Comparison of ENCODE assay signal across 1 cellular context in the genomic region with DNA sequence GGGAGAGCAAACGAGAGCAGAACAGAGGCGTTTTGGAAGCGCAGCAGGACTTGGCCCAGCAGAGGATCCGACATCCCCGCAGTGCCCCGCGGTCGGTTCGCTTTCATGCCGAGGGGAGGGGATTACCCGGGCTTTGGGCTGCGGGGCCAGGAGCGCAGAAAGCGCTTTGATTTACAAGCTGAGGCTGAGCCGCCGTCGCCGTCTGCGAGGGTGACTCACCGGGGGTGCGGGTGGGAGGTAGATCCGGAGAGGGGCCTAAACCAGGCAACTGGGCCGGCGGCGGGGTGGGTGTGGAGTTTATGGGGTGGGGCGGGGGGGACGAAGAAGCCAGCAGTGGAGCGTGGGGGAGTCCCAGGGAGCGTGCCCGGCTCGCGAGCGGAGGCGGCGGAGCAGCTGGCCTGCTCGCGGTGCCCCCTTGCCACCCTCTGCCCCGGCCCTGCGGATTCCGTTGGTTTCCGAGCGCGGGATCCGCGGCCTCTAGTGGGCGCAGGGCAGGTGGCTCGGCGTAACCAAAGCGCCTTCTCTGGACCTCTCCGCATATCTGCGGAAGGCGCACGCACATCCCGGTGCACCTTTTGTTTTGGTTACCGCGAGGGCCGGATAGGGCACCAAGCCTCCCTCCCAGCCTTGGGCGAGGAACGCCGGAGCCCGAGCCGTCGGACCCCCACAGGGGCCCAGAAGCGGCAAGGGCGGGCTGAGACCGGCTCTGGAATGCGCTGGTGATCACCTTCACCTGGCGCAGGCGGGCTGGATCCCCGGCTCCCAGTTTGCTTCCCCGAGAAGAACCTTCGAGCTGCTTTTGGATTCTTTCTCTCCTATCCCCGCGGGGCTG.
A peak's percentile ranks its signal among the peaks of the same experiment; 100 is the strongest.
TF ChIP-seq lines count a peak whose summit lies in the region.

No MANE protein-coding gene starts in this region.

TF ChIP-seq in HepG2, 621 proteins besides CTCF, POLR2A, EP300 and RAD21 (continued from another document and continues in another):
- peak; percentile 7 for TF ChIP-seq TBX2 (CRISPR knock-in tag; IDR thresholded peaks at IDR 0.05; ENCODE audit: borderline replicate concordance)
- TF ChIP-seq, protein P1, sequence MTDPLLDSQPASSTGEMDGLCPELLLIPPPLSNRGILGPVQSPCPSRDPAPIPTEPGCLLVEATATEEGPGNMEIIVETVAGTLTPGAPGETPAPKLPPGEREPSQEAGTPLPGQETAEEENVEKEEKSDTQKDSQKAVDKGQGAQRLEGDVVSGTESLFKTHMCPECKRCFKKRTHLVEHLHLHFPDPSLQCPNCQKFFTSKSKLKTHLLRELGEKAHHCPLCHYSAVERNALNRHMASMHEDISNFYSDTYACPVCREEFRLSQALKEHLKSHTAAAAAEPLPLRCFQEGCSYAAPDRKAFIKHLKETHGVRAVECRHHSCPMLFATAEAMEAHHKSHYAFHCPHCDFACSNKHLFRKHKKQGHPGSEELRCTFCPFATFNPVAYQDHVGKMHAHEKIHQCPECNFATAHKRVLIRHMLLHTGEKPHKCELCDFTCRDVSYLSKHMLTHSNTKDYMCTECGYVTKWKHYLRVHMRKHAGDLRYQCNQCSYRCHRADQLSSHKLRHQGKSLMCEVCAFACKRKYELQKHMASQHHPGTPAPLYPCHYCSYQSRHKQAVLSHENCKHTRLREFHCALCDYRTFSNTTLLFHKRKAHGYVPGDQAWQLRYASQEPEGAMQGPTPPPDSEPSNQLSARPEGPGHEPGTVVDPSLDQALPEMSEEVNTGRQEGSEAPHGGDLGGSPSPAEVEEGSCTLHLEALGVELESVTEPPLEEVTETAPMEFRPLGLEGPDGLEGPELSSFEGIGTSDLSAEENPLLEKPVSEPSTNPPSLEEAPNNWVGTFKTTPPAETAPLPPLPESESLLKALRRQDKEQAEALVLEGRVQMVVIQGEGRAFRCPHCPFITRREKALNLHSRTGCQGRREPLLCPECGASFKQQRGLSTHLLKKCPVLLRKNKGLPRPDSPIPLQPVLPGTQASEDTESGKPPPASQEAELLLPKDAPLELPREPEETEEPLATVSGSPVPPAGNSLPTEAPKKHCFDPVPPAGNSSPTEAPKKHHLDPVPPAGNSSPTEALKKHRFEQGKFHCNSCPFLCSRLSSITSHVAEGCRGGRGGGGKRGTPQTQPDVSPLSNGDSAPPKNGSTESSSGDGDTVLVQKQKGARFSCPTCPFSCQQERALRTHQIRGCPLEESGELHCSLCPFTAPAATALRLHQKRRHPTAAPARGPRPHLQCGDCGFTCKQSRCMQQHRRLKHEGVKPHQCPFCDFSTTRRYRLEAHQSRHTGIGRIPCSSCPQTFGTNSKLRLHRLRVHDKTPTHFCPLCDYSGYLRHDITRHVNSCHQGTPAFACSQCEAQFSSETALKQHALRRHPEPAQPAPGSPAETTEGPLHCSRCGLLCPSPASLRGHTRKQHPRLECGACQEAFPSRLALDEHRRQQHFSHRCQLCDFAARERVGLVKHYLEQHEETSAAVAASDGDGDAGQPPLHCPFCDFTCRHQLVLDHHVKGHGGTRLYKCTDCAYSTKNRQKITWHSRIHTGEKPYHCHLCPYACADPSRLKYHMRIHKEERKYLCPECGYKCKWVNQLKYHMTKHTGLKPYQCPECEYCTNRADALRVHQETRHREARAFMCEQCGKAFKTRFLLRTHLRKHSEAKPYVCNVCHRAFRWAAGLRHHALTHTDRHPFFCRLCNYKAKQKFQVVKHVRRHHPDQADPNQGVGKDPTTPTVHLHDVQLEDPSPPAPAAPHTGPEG (CRISPR knock-in tag; IDR thresholded peaks at IDR 0.05), result 0 out of 2 replicates have a peak, but pooled peaks have one; percentile 31
- TF ChIP-seq, protein P2, sequence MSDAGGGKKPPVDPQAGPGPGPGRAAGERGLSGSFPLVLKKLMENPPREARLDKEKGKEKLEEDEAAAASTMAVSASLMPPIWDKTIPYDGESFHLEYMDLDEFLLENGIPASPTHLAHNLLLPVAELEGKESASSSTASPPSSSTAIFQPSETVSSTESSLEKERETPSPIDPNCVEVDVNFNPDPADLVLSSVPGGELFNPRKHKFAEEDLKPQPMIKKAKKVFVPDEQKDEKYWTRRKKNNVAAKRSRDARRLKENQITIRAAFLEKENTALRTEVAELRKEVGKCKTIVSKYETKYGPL (CRISPR knock-in tag; IDR thresholded peaks at IDR 0.05), result no peak
- peak; percentile 72 for TF ChIP-seq ZNF292 (CRISPR knock-in tag; IDR thresholded peaks at IDR 0.05; ENCODE audit: borderline replicate concordance, low read depth)
- TF ChIP-seq SRY (CRISPR knock-in tag; IDR thresholded peaks at IDR 0.05), result peak; percentile 33
- TF ChIP-seq, protein P3, sequence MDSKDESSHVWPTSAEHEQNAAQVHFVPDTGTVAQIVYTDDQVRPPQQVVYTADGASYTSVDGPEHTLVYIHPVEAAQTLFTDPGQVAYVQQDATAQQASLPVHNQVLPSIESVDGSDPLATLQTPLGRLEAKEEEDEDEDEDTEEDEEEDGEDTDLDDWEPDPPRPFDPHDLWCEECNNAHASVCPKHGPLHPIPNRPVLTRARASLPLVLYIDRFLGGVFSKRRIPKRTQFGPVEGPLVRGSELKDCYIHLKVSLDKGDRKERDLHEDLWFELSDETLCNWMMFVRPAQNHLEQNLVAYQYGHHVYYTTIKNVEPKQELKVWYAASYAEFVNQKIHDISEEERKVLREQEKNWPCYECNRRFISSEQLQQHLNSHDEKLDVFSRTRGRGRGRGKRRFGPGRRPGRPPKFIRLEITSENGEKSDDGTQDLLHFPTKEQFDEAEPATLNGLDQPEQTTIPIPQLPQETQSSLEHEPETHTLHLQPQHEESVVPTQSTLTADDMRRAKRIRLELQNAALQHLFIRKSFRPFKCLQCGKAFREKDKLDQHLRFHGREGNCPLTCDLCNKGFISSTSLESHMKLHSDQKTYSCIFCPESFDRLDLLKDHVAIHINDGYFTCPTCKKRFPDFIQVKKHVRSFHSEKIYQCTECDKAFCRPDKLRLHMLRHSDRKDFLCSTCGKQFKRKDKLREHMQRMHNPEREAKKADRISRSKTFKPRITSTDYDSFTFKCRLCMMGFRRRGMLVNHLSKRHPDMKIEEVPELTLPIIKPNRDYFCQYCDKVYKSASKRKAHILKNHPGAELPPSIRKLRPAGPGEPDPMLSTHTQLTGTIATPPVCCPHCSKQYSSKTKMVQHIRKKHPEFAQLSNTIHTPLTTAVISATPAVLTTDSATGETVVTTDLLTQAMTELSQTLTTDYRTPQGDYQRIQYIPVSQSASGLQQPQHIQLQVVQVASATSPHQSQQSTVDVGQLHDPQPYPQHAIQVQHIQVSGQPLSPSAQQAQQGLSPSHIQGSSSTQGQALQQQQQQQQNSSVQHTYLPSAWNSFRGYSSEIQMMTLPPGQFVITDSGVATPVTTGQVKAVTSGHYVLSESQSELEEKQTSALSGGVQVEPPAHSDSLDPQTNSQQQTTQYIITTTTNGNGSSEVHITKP (CRISPR knock-in tag; IDR thresholded peaks at IDR 0.05; ENCODE audit: low read depth), result peak; percentile 13; the same call in 1 of the 2 replicates
- TF ChIP-seq IKZF4 (CRISPR knock-in tag; IDR thresholded peaks at IDR 0.05; ENCODE audit: borderline replicate concordance, low read depth, not compliant biosample characterization), result peak; percentile 11
- TF ChIP-seq GFI1 (CRISPR knock-in tag; IDR thresholded peaks at IDR 0.05; ENCODE audit: borderline replicate concordance), result peak; percentile 53
- peak; percentile 75; the same call in 1 of the 2 replicates for TF ChIP-seq ZNF234 (CRISPR knock-in tag; conservative IDR thresholded peaks at IDR 0.05)
- no peak for TF ChIP-seq PHF20 (CRISPR knock-in tag; IDR thresholded peaks at IDR 0.05)
- peak; percentile 10 for TF ChIP-seq XRCC5 (optimal IDR thresholded peaks at IDR 0.05; ENCODE audit: low read length)
- TF ChIP-seq, protein P4, sequence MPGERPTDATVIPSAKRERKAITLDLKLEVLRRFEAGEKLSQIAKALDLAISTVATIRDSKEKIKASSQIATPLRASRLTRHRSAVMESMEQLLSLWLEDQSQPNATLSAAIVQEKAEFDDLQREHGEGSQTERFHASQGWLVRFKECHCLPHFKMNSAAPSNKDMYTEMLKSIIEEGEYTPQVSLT (CRISPR knock-in tag; IDR thresholded peaks at IDR 0.05; ENCODE audit: borderline replicate concordance, low read depth), result 0 out of 2 replicates have a peak, but pooled peaks have one; percentile 28
- 0 out of 2 replicates have a peak, but pooled peaks have one; percentile 19 for TF ChIP-seq GZF1 (CRISPR knock-in tag; IDR thresholded peaks at IDR 0.05)
- TF ChIP-seq, protein P5, sequence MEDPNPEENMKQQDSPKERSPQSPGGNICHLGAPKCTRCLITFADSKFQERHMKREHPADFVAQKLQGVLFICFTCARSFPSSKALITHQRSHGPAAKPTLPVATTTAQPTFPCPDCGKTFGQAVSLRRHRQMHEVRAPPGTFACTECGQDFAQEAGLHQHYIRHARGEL (CRISPR knock-in tag; IDR thresholded peaks at IDR 0.05), result no peak
- TF ChIP-seq ZFP1 (CRISPR knock-in tag; IDR thresholded peaks at IDR 0.05), result no peak
- TF ChIP-seq TEAD3 (CRISPR knock-in tag; optimal IDR thresholded peaks at IDR 0.05; ENCODE audit: borderline replicate concordance), result peak; percentile 34
- peak; percentile 27 for TF ChIP-seq ZNF781 (CRISPR knock-in tag; IDR thresholded peaks at IDR 0.05; ENCODE audit: borderline replicate concordance, not compliant biosample characterization)
- TF ChIP-seq NAIF1 (CRISPR knock-in tag; IDR thresholded peaks at IDR 0.05; ENCODE audit: borderline replicate concordance), result peak; percentile 91
- TF ChIP-seq NR2F6 (IDR thresholded peaks at IDR 0.05), result no peak
- peak; percentile 35; the same call in 1 of the 2 replicates for TF ChIP-seq NR2F6 (CRISPR knock-in tag; IDR thresholded peaks at IDR 0.05)
- TF ChIP-seq, protein P6, sequence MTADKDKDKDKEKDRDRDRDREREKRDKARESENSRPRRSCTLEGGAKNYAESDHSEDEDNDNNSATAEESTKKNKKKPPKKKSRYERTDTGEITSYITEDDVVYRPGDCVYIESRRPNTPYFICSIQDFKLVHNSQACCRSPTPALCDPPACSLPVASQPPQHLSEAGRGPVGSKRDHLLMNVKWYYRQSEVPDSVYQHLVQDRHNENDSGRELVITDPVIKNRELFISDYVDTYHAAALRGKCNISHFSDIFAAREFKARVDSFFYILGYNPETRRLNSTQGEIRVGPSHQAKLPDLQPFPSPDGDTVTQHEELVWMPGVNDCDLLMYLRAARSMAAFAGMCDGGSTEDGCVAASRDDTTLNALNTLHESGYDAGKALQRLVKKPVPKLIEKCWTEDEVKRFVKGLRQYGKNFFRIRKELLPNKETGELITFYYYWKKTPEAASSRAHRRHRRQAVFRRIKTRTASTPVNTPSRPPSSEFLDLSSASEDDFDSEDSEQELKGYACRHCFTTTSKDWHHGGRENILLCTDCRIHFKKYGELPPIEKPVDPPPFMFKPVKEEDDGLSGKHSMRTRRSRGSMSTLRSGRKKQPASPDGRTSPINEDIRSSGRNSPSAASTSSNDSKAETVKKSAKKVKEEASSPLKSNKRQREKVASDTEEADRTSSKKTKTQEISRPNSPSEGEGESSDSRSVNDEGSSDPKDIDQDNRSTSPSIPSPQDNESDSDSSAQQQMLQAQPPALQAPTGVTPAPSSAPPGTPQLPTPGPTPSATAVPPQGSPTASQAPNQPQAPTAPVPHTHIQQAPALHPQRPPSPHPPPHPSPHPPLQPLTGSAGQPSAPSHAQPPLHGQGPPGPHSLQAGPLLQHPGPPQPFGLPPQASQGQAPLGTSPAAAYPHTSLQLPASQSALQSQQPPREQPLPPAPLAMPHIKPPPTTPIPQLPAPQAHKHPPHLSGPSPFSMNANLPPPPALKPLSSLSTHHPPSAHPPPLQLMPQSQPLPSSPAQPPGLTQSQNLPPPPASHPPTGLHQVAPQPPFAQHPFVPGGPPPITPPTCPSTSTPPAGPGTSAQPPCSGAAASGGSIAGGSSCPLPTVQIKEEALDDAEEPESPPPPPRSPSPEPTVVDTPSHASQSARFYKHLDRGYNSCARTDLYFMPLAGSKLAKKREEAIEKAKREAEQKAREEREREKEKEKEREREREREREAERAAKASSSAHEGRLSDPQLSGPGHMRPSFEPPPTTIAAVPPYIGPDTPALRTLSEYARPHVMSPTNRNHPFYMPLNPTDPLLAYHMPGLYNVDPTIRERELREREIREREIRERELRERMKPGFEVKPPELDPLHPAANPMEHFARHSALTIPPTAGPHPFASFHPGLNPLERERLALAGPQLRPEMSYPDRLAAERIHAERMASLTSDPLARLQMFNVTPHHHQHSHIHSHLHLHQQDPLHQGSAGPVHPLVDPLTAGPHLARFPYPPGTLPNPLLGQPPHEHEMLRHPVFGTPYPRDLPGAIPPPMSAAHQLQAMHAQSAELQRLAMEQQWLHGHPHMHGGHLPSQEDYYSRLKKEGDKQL (CRISPR knock-in tag; IDR thresholded peaks at IDR 0.05; ENCODE audit: low read depth), result no peak
- TF ChIP-seq, protein P7, sequence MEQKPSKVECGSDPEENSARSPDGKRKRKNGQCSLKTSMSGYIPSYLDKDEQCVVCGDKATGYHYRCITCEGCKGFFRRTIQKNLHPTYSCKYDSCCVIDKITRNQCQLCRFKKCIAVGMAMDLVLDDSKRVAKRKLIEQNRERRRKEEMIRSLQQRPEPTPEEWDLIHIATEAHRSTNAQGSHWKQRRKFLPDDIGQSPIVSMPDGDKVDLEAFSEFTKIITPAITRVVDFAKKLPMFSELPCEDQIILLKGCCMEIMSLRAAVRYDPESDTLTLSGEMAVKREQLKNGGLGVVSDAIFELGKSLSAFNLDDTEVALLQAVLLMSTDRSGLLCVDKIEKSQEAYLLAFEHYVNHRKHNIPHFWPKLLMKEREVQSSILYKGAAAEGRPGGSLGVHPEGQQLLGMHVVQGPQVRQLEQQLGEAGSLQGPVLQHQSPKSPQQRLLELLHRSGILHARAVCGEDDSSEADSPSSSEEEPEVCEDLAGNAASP (CRISPR knock-in tag; IDR thresholded peaks at IDR 0.05; ENCODE audit: borderline replicate concordance), result peak; percentile 45; the same call in 1 of the 2 replicates
- TF ChIP-seq SALL1 (CRISPR knock-in tag; IDR thresholded peaks at IDR 0.05), result peak; percentile 57; the same call in 1 of the 2 replicates
- TF ChIP-seq ZNF746 (CRISPR knock-in tag; IDR thresholded peaks at IDR 0.05), result 0 out of 2 replicates have a peak, but pooled peaks have one; percentile 15
